ENCODE assay signal across 8 cellular contexts in the genomic region with DNA sequence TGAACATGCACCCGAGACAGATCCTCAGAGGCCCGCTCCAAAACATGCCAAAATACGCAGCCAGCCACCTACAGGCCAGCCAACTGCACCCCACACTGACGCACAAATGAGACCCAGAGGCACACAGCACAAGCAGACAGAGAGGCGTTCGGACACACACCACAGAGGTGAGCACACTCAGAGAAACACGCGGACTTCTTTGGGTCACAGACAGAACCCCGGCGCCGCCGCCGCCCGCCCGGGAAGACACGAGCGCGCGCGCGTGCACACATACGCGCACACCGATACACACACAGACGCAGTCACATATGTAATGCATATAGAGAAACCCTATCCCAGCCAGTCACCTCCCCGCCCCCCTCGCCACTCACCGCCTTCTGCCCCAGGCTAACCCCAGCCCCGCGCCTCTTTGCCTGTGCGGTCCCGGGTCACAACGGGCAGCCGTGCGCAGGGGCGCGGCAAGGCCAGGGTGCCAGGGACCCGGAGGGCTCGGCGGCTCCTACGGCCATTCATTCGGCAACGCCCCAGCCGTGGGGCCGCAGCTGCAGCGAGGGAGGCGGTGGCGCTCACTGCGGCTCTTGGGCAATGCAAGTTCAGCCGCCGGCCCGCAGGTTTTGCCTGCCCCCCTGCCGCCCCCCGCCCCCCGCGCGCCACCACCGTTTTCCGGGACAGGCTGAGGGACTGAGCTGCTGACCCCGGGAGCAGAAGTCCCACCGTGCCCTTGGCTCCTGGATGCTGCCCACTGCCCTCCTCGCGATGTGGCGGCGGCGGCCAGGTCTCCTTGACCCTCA. TPM values are rescaled to one million over a fixed set of nuclear protein-coding genes. Genes with fewer than 3 reads are reported as not detected.
DNase-seq lines count a peak whose midpoint lies in the region; ATAC-seq, FAIRE-seq and TF ChIP-seq lines count a peak whose summit lies in the region.

No MANE protein-coding gene starts in this region.

- no peak for TF ChIP-seq CTCF in Caco-2 (IDR thresholded peaks at IDR 0.05; ENCODE audit: insufficient read depth in 1 of 2, low read depth in 1 of 2, low read length in 1 of 2, severe bottlenecking in 1 of 2, unreplicated experiment in 1 of 2)
- TF ChIP-seq CTCF in esophagus squamous epithelium (IDR thresholded peaks at IDR 0.05), result peak in 1 of 6 experiments; percentile 3
- TF ChIP-seq CTCF in nephron (IDR thresholded peaks at IDR 0.05; ENCODE audit: unreplicated experiment in 3 of 3), result no peak

- DNase-seq in Caco-2 (peak in 1 of 2 experiments; percentile 42), NCI-H748 treated with DMSO at 0.1 percent for 48 hours (lab: John Stamatoyannopoulos, UW) (peak; percentile 56), esophagus squamous epithelium (lab: John Stamatoyannopoulos, UW) (no peak), urothelium cell line (ENCODE audit: low spot score) (peak; percentile 25), midbrain (lab: John Stamatoyannopoulos, UW) (no peak)
- peak; percentile 77 for DNase-seq in activated T-cell treated with anti-CD3 and anti-CD28 coated beads, Interleukin-2, amount 50 U/mL, for 1 hour

- H3K4me3 Mint-ChIP-seq in Caco-2 (ENCODE audit: unreplicated experiment), result peak overlapping the region; percentile 89
- peak overlapping the region; percentile 90 to 98 (median 95) for H3K4me3 Mint-ChIP-seq in nephron

- H3K4me1 ChIP-seq in Caco-2, result no peaks in the 10 kb centered on the region
- H3K4me1 ChIP-seq in esophagus squamous epithelium, result peaks cover 0 to 27% (median 3%) of the 10 kb centered on the region in 3 donors

- intact Hi-C loops in Caco-2 (cut with micrococcal nuclease; ENCODE audit: unreplicated experiment) (loop anchor here (5.0 kb wide), 1 partner anchor 80 kb away; no protein-coding TSS in a partner anchor), esophagus squamous epithelium (cut with DNase I) (no loop called here)

- peak overlapping the region; percentile 76 to 87 (median 81) for H3K27ac ChIP-seq in esophagus squamous epithelium

- H3K4me3 ChIP-seq in Caco-2 (ENCODE audit: low read depth, low read length), result peak overlapping the region; percentile 64
- peak overlapping the region; percentile 58 to 77 (median 68) for H3K4me3 ChIP-seq in esophagus squamous epithelium

- H3K4me1 Mint-ChIP-seq in Caco-2 (ENCODE audit: low read depth, unreplicated experiment) (no peaks in the 10 kb centered on the region), nephron (peaks cover 10% of the 10 kb centered on the region)

- H3K36me3 Mint-ChIP-seq in Caco-2 (ENCODE audit: insufficient read depth, unreplicated experiment), result no peaks in the 10 kb centered on the region
- H3K36me3 Mint-ChIP-seq in nephron (ENCODE audit: low read depth), result no peaks in the 10 kb centered on the region

- POLR2A ChIA-PET in Caco-2 (lab: Charles Lee), result interaction anchor here (0.6 to 1.0 kb wide), 2 partner anchors 14 to 66 kb away, joined by 4 read pairs; a partner anchor contains a TSS

- no peaks in the 10 kb centered on the region for H3K9me3 ChIP-seq in Caco-2
- no peaks in the 10 kb centered on the region for H3K9me3 ChIP-seq in esophagus squamous epithelium

- no peak for FAIRE-seq in urothelium cell line (lab: Jason Lieb, UNC)

- WGBS in esophagus squamous epithelium, 2 donors, result 30% methylated on average over 21 of the region's 66 CpGs; no CpG with 5 or more reads in 1 of the 2 donors

- H3K27me3 ChIP-seq in Caco-2 (replicated peaks; ENCODE audit: control insufficient read depth, insufficient read depth, low read length) (no peaks in the 10 kb centered on the region), esophagus squamous epithelium (no peaks in the 10 kb centered on the region)

- peak overlapping the region; percentile 59 for H3K27ac Mint-ChIP-seq in Caco-2 (ENCODE audit: unreplicated experiment)
- H3K27ac Mint-ChIP-seq in nephron, result peak overlapping the region; percentile 80 to 91 (median 87)

- no peaks in the 10 kb centered on the region for H3K27me3 Mint-ChIP-seq in Caco-2 (ENCODE audit: insufficient read depth, unreplicated experiment)
- H3K27me3 Mint-ChIP-seq in nephron (ENCODE audit: low read depth), result peaks cover 4% of the 10 kb centered on the region

- peak; percentile 19 for ATAC-seq in GM21723 (IDR thresholded peaks at IDR 0.05; ENCODE audit: unreplicated experiment)

- H3K36me3 ChIP-seq in Caco-2 (ENCODE audit: control insufficient read depth, insufficient read depth, low read length) (no peaks in the 10 kb centered on the region), esophagus squamous epithelium (no peaks in the 10 kb centered on the region)

- H3K9me3 Mint-ChIP-seq in Caco-2 (ENCODE audit: unreplicated experiment), result no peaks in the 10 kb centered on the region
- peaks cover 11% of the 10 kb centered on the region for H3K9me3 Mint-ChIP-seq in nephron

- CTCF ChIA-PET in Caco-2 (lab: Charles Lee), result interaction anchor here (0.9 to 1.2 kb wide), 2 partner anchors 37 to 86 kb away, joined by 3 to 7 read pairs; a partner anchor contains a TSS

- BruUV-seq in Caco-2 (replicated peaks; lab: Mats Ljungman, UMichigan), result no TSS peak

- peak in 1 of 4 donors; percentile 47 for TF ChIP-seq POLR2A in esophagus squamous epithelium (IDR thresholded peaks at IDR 0.05)

RNA-seq across cellular contexts. Expression of a gene that starts 0.5 kb away (rescaled TPM):
- 11.1 and 12.1 TPM in 2 replicates for total RNA-seq in Caco-2 (2022)
- total RNA-seq in esophagus squamous epithelium, result 10 to 100 TPM in 2 of 4 donors, 1 to 10 TPM in 2; 3.4 to 13.4 (median 8.2) TPM

Comparison
In these comparisons a context has a peak if more than half of its experiments do, and no peak if none do; other contexts are left out.
1. DNase-seq: peak in NCI-H748 treated with DMSO at 0.1 percent for 48 hours (single experiment), activated T-cell treated with anti-CD3 and anti-CD28 coated beads, Interleukin-2, amount 50 U/mL, for 1 hour (single experiment) and urothelium cell line (single experiment); none in esophagus squamous epithelium (single experiment) and midbrain (single experiment).